19 cellular contexts compared by ENCODE assay signal in the genomic region with DNA sequence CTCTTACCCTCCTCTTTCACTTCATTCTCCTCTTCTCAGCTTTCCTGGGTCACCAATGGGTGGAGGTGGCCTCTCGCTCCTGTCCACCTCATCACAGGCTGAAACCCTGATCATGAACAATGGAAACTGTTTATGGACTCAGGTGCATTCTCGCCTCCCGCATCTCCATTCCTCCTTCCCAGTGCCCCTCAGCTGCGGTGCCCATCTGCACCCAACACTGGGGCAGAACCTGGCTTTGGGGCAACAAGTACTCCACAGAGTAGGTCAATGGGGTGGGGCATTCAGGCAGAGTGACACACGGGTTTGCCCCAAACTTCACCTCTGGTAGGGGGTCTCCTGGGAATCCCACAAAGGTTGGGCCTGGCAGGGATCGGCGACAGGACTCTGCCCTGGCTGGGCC.
"Had no signal": no experiment of that assay in that cellular context is flagged by ENCODE, and none has a peak within 500 bp of the region (broad histone marks: within the 10 kb centered on the region; RNA-seq: fewer than 3 reads in every experiment).

No MANE protein-coding gene starts in this region.

- H3K4me1 Mint-ChIP-seq: activated CD4-positive, alpha-beta T cell treated with anti-CD3 and anti-CD28 coated beads for 36 hours; stimulated activated memory B cell treated with anti-CD40 and anti-IgM and Interleukin-4, amounts not matched to agents 10 μg/mL and 1 μg/mL and 100 μg/mL, for 72 hours; T-helper 17 cell had no signal

- H3K4me3 ChIP-seq: ovary, tibial artery, vagina had no signal

- ATAC-seq: activated CD4-positive, alpha-beta T cell treated with anti-CD3 and anti-CD28 coated beads for 36 hours; activated naive CD4-positive, alpha-beta T cell treated with anti-CD3 and anti-CD28 coated beads, Interleukin-2, amount 50 U/mL, for 72 hours; stimulated activated memory B cell treated with anti-CD40 and anti-IgM and Interleukin-4, amounts not matched to agents 10 μg/mL and 1 μg/mL and 100 μg/mL, for 72 hours; T-helper 17 cell had no signal

- H3K9me3 ChIP-seq: ovary, tibial artery, vagina had no signal

- H3K36me3 ChIP-seq: brain microvascular endothelial cell, ovary, tibial artery, vagina had no signal

- DNase-seq: activated CD4-positive, alpha-beta memory T cell treated with anti-CD3 and anti-CD28 coated beads, Interleukin-2, amount 10 ng/mL, durations not matched to agents 7 days and 5 days; activated CD4-positive, alpha-beta T cell treated with anti-CD3 and anti-CD28 coated beads for 36 hours; activated effector memory CD4-positive, alpha-beta T cell treated with anti-CD3 and anti-CD28 coated beads, Interleukin-2, amount 50 U/mL, for 16 hours; activated T-cell treated with anti-CD3 and anti-CD28 coated beads, Interleukin-2, amount 50 U/mL, for 48 hours; amniotic stem cell; brain microvascular endothelial cell; effector memory CD4-positive, alpha-beta T cell; foreskin keratinocyte; glutamatergic neuron; kidney glomerular epithelial cell; nephron progenitor cell; ovary; stimulated activated CD4-positive, alpha-beta T cell treated with anti-CD3 and anti-CD28 coated beads, Interleukin-12 subunit alpha, Interleukin-12 subunit beta, amount 100 ng/mL, for 4 hours; stimulated activated CD4-positive, alpha-beta T cell treated with anti-CD3 and anti-CD28 coated beads, Interleukin-2, amount 100 ng/mL, for 24 hours; T-helper 17 cell; tibial artery had no signal

- H3K27ac Mint-ChIP-seq: activated CD4-positive, alpha-beta memory T cell treated with anti-CD3 and anti-CD28 coated beads, Interleukin-2, amount 10 ng/mL, durations not matched to agents 7 days and 5 days; activated CD4-positive, alpha-beta T cell treated with anti-CD3 and anti-CD28 coated beads for 36 hours; nephron progenitor cell; stimulated activated memory B cell treated with anti-CD40 and anti-IgM and Interleukin-4, amounts not matched to agents 10 μg/mL and 1 μg/mL and 100 μg/mL, for 72 hours; T-helper 17 cell had no signal

- H3K4me1 ChIP-seq: tibial artery, vagina had no signal

- H3K27me3 Mint-ChIP-seq: activated CD4-positive, alpha-beta T cell treated with anti-CD3 and anti-CD28 coated beads for 36 hours had no signal

- H3K27me3 ChIP-seq: brain microvascular endothelial cell, foreskin keratinocyte, ovary, vagina had no signal

- H3K36me3 Mint-ChIP-seq: activated naive CD4-positive, alpha-beta T cell treated with anti-CD3 and anti-CD28 coated beads, Interleukin-2, amount 50 U/mL, for 72 hours; stimulated activated memory B cell treated with anti-CD40 and anti-IgM and Interleukin-4, amounts not matched to agents 10 μg/mL and 1 μg/mL and 100 μg/mL, for 72 hours had no signal

- H3K27ac ChIP-seq: brain microvascular endothelial cell, foreskin keratinocyte, ovary, tibial artery, vagina had no signal

- H3K4me3 Mint-ChIP-seq: activated CD4-positive, alpha-beta memory T cell treated with anti-CD3 and anti-CD28 coated beads, Interleukin-2, amount 10 ng/mL, durations not matched to agents 7 days and 5 days; activated CD4-positive, alpha-beta T cell treated with anti-CD3 and anti-CD28 coated beads for 36 hours; nephron progenitor cell; stimulated activated memory B cell treated with anti-CD40 and anti-IgM and Interleukin-4, amounts not matched to agents 10 μg/mL and 1 μg/mL and 100 μg/mL, for 72 hours; T-helper 17 cell had no signal

- H3K9me3 Mint-ChIP-seq: activated CD4-positive, alpha-beta memory T cell treated with anti-CD3 and anti-CD28 coated beads, Interleukin-2, amount 10 ng/mL, durations not matched to agents 7 days and 5 days; activated naive CD4-positive, alpha-beta T cell treated with anti-CD3 and anti-CD28 coated beads, Interleukin-2, amount 50 U/mL, for 72 hours; nephron progenitor cell; stimulated activated memory B cell treated with anti-CD40 and anti-IgM and Interleukin-4, amounts not matched to agents 10 μg/mL and 1 μg/mL and 100 μg/mL, for 72 hours had no signal
